In genomic region chr1:42926235-42926869, GRCh38 we compare ENCODE assay signal across 1 cellular context.
TF ChIP-seq lines count a peak whose summit lies in the region.

No MANE protein-coding gene starts in this region.

TF ChIP-seq in A549, 52 proteins besides CTCF, POLR2A, EP300 and RAD21 (continued from another document):
- TF ChIP-seq PBX3 (IDR thresholded peaks at IDR 0.05) (no peak), TP53 (CRISPR knock-in tag; IDR thresholded peaks at IDR 0.05) (no peak), BHLHE40 (IDR thresholded peaks at IDR 0.05; ENCODE audit: low read depth, low read length) (no peak), HEYL (CRISPR knock-in tag; IDR thresholded peaks at IDR 0.05) (no peak), EHMT2 (IDR thresholded peaks at IDR 0.05; ENCODE audit: low read depth) (no peak), TFCP2L1 (CRISPR knock-in tag; IDR thresholded peaks at IDR 0.05) (no peak), ESRRA (IDR thresholded peaks at IDR 0.05; ENCODE audit: borderline replicate concordance, low read length) (no peak), USF2 (IDR thresholded peaks at IDR 0.05) (no peak), FOXS1 (CRISPR knock-in tag; IDR thresholded peaks at IDR 0.05) (no peak), NR3C1 (IDR thresholded peaks at IDR 0.05) (no peak), RNF2 (IDR thresholded peaks at IDR 0.05; ENCODE audit: borderline replicate concordance, low read depth) (no peak), MAFK (IDR thresholded peaks at IDR 0.05; ENCODE audit: partially characterized antibody) (no peak), RFX5 (IDR thresholded peaks at IDR 0.05) (no peak), FOSB (CRISPR knock-in tag; IDR thresholded peaks at IDR 0.05) (no peak), CHD4 (IDR thresholded peaks at IDR 0.05; ENCODE audit: borderline replicate concordance) (no peak)
